15 cellular contexts compared by ENCODE assay signal in the genomic region with DNA sequence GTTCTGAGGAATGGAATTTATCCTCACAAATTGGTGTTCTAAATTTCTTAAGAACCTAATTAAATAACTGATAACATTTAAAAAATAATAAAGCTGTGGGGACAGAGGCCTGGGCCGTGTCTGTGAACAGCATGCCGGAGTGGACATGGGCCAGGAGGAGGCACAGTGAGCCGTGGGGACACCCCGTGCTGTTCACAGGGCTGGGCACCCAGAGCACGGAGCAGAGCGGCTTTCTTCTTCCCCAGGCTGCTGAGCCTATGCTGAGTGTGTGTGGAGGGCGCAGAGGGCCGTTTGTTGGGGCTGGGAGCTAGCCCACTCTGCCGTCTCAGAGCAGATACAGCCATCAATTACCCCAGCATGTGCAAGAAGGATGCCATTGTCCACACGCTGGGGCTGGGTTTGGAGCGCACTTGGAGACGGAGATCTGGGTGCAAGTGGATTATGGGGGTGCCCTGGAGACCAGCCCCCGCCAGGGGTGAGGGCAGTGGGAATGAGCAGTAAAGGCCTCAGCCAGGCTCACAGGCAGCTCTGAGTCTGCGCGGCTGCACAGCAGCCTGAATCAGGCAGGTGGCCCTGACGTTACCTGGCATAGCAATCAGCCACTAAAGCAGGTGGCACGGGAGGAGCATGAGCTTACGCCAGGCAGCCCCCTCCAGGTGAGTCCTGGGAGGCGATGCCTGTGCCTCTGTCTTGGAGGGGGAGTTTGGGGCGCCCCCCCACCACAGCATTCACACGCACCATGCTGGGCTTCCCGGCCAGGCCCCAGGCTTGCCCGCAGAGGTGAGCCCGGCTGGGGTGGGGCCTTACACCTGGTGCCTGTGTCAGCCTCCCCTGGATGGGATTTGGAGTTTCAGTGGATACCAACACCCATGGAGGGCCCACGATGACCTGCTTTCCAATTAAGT. TPM values are rescaled to one million over a fixed set of nuclear protein-coding genes. Genes with fewer than 3 reads are reported as not detected.
DNase-seq lines count a peak whose midpoint lies in the region; ATAC-seq and TF ChIP-seq lines count a peak whose summit lies in the region.
"Had no signal": no experiment of that assay in that cellular context is flagged by ENCODE, and none has a peak within 500 bp of the region (broad histone marks: within the 10 kb centered on the region; RNA-seq: fewer than 3 reads in every experiment).

No MANE protein-coding gene starts in this region.

- H3K27me3 ChIP-seq in testis: no peaks in the 10 kb centered on the region
- H3K27me3 ChIP-seq: cardiac muscle cell had no signal

- H3K9me3 ChIP-seq in testis: no peaks in the 10 kb centered on the region

- DNase-seq in activated T-cell treated with anti-CD3 and anti-CD28 coated beads, Interleukin-2, amount 50 U/mL, for 72 hours: no peak
- DNase-seq in activated T-cell treated with anti-CD3 and anti-CD28 coated beads, Interleukin-2, amount 50 U/mL, for 1 hour: no peak
- DNase-seq in NCI-H1436 treated with DMSO at 0.1 percent for 48 hours (lab: John Stamatoyannopoulos, UW) (peak; percentile 26), testis (peak; percentile 10), retina (no peak), left colon (no peak)
- DNase-seq in central memory CD8-positive, alpha-beta T cell (ENCODE audit: low spot score in 2 of 2): no peak
- DNase-seq: activated CD4-positive, CD25-positive, alpha-beta regulatory T cell; GDM1; HCEC 1CT; hippocampal formation; kidney glomerular epithelial cell; SHP77 had no signal

- H3K9me3 Mint-ChIP-seq in activated T-cell treated with anti-CD3 and anti-CD28 coated beads, Interleukin-2, amount 50 U/mL, for 72 hours: no peaks in the 10 kb centered on the region
- H3K9me3 Mint-ChIP-seq in central memory CD8-positive, alpha-beta T cell: no peaks in the 10 kb centered on the region

- no peaks in the 10 kb centered on the region for H3K36me3 Mint-ChIP-seq in activated T-cell treated with anti-CD3 and anti-CD28 coated beads, Interleukin-2, amount 50 U/mL, for 72 hours (ENCODE audit: insufficient read depth in 2 of 2)
- H3K36me3 Mint-ChIP-seq in central memory CD8-positive, alpha-beta T cell (ENCODE audit: insufficient read depth): peaks cover 6% of the 10 kb centered on the region

- no peak overlapping the region for H3K27ac ChIP-seq in testis
- H3K27ac ChIP-seq: cardiac muscle cell had no signal

- peak; percentile 23 to 37 for ATAC-seq in activated T-cell treated with anti-CD3 and anti-CD28 coated beads, Interleukin-2, amount 50 U/mL, for 72 hours (replicated peaks in 1 of 2)
- peak; percentile 17 for ATAC-seq in central memory CD8-positive, alpha-beta T cell (replicated peaks; ENCODE audit: extremely low read depth, poor library complexity, severe bottlenecking)
- ATAC-seq in left colon: no peak
- ATAC-seq in HG03442 (IDR thresholded peaks at IDR 0.05; ENCODE audit: unreplicated experiment): no peak

- H3K27me3 Mint-ChIP-seq in activated T-cell treated with anti-CD3 and anti-CD28 coated beads, Interleukin-2, amount 50 U/mL, for 72 hours (ENCODE audit: low read depth): peaks cover 8% of the 10 kb centered on the region
- no peaks in the 10 kb centered on the region for H3K27me3 Mint-ChIP-seq in central memory CD8-positive, alpha-beta T cell

- H3K36me3 ChIP-seq in testis (ENCODE audit: low read depth, missing control alignments): no peaks in the 10 kb centered on the region
- H3K36me3 ChIP-seq: cardiac muscle cell had no signal

- TF ChIP-seq POLR2A in testis (IDR thresholded peaks at IDR 0.05): no peak

- intact Hi-C loops in testis (cut with DNase I; ENCODE audit: low total_unique reads) (no loop called here), left colon (cut with DNase I, micrococcal nuclease) (no loop called here)

- no peak overlapping the region for H3K4me3 ChIP-seq in testis
- H3K4me3 ChIP-seq: cardiac muscle cell had no signal

- no peak for TF ChIP-seq CTCF in testis (IDR thresholded peaks at IDR 0.05)

- peaks cover 12% of the 10 kb centered on the region for H3K4me1 Mint-ChIP-seq in activated T-cell treated with anti-CD3 and anti-CD28 coated beads, Interleukin-2, amount 50 U/mL, for 72 hours (ENCODE audit: low read depth)
- peaks cover 25% of the 10 kb centered on the region for H3K4me1 Mint-ChIP-seq in central memory CD8-positive, alpha-beta T cell

- no peak overlapping the region for H3K27ac Mint-ChIP-seq in activated T-cell treated with anti-CD3 and anti-CD28 coated beads, Interleukin-2, amount 50 U/mL, for 72 hours
- H3K27ac Mint-ChIP-seq in central memory CD8-positive, alpha-beta T cell (ENCODE audit: low read depth): peak overlapping the region; percentile 86

- H3K4me1 ChIP-seq in testis: no peaks in the 10 kb centered on the region

- H3K4me3 Mint-ChIP-seq in activated T-cell treated with anti-CD3 and anti-CD28 coated beads, Interleukin-2, amount 50 U/mL, for 72 hours: no peak overlapping the region
- peak overlapping the region; percentile 69 for H3K4me3 Mint-ChIP-seq in central memory CD8-positive, alpha-beta T cell

- WGBS in testis, 2 donors: 81 to 85% methylated on average over 8 to 19 of the region's 25 CpGs

RNA-seq across cellular contexts. Expression of a gene that starts 52.1 kb away (rescaled TPM):
- total RNA-seq in activated T-cell treated with anti-CD3 and anti-CD28 coated beads, Interleukin-2, amount 50 U/mL, for 72 hours: 10 to 100 TPM; 14.9 to 17.3 TPM
- 10 to 100 TPM; 38.9 to 46.0 TPM for total RNA-seq in testis
- polyA plus RNA-seq in testis (ENCODE audit: insufficient read depth, low read depth, low replicate concordance): 23.3 TPM
- total RNA-seq in left colon: 10 to 100 TPM; 10.3 to 10.7 TPM

Comparison
In these comparisons a context has a peak if more than half of its experiments do, and no peak if none do; other contexts are left out.
1. ATAC-seq: peak in activated T-cell treated with anti-CD3 and anti-CD28 coated beads, Interleukin-2, amount 50 U/mL, for 72 hours (2 of 2) and central memory CD8-positive, alpha-beta T cell (single experiment); none in left colon (single experiment) and HG03442 (single experiment).
2. DNase-seq: peak in NCI-H1436 treated with DMSO at 0.1 percent for 48 hours (single experiment) and testis (single experiment); none in activated T-cell treated with anti-CD3 and anti-CD28 coated beads, Interleukin-2, amount 50 U/mL, for 72 hours (0 of 2), activated T-cell treated with anti-CD3 and anti-CD28 coated beads, Interleukin-2, amount 50 U/mL, for 1 hour (single experiment), central memory CD8-positive, alpha-beta T cell (0 of 2), retina (single experiment) and left colon (0 of 2).